In the genomic region with DNA sequence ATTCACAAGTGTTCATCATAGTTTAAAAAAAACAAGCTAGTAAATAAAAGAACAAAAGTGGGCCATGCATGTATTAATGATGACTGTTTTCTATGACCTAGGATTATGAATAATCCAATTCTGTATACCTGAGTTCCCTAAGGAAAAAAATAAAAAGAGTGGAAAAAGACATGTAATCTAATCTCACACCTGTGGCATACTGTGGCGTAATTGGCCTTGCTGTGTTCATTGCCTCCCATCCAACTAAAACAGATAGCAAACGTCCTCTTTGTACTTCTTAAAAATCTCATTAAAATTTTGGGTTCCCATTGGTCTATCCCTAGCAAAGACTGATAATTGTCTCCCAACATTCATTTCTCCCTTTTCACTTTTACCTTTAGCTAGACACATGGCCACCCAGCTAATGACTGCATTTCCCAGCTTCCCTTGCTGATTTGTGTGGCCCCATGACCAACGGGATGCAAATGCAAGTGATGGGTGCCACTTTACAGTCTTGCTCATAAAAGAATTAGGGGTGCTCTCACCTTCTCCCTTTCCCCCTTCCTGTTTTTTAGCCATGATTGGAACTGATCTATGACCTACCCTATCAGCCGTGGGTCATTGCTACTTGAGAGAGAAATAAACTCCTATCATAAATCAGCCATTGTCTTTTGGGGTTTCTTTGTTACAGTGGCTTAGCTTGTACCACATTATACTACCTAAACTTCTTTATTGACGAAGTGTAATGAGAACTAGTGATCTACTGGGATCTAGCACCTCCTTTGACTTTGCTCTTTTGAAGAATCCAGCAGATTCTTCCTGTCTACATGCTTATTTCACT, we compare ENCODE assay signal across 1 cellular context.
TF ChIP-seq lines count a peak whose summit lies in the region.

No MANE protein-coding gene starts in this region.

TF ChIP-seq in HCT116, 20 proteins besides CTCF, POLR2A, EP300 and RAD21 (continued from another document):
- TF ChIP-seq ZNF274 (IDR thresholded peaks at IDR 0.05; ENCODE audit: low read depth, low read length): no peak
- no peak for TF ChIP-seq YY1 (IDR thresholded peaks at IDR 0.05; ENCODE audit: extremely low read depth, insufficient replicate concordance, low read depth, low read length)
- TF ChIP-seq, protein P1, sequence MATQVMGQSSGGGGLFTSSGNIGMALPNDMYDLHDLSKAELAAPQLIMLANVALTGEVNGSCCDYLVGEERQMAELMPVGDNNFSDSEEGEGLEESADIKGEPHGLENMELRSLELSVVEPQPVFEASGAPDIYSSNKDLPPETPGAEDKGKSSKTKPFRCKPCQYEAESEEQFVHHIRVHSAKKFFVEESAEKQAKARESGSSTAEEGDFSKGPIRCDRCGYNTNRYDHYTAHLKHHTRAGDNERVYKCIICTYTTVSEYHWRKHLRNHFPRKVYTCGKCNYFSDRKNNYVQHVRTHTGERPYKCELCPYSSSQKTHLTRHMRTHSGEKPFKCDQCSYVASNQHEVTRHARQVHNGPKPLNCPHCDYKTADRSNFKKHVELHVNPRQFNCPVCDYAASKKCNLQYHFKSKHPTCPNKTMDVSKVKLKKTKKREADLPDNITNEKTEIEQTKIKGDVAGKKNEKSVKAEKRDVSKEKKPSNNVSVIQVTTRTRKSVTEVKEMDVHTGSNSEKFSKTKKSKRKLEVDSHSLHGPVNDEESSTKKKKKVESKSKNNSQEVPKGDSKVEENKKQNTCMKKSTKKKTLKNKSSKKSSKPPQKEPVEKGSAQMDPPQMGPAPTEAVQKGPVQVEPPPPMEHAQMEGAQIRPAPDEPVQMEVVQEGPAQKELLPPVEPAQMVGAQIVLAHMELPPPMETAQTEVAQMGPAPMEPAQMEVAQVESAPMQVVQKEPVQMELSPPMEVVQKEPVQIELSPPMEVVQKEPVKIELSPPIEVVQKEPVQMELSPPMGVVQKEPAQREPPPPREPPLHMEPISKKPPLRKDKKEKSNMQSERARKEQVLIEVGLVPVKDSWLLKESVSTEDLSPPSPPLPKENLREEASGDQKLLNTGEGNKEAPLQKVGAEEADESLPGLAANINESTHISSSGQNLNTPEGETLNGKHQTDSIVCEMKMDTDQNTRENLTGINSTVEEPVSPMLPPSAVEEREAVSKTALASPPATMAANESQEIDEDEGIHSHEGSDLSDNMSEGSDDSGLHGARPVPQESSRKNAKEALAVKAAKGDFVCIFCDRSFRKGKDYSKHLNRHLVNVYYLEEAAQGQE (IDR thresholded peaks at IDR 0.05; ENCODE audit: low read depth): no peak
- TF ChIP-seq, protein P2, sequence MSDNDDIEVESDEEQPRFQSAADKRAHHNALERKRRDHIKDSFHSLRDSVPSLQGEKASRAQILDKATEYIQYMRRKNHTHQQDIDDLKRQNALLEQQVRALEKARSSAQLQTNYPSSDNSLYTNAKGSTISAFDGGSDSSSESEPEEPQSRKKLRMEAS (IDR thresholded peaks at IDR 0.05): no peak
- TF ChIP-seq JUND (IDR thresholded peaks at IDR 0.05): no peak
- TF ChIP-seq EGR1 (IDR thresholded peaks at IDR 0.05; ENCODE audit: low read depth): no peak
- TF ChIP-seq SP1 (IDR thresholded peaks at IDR 0.05; ENCODE audit: low read depth): no peak
- no peak for TF ChIP-seq ZFX (IDR thresholded peaks at IDR 0.05)
- TF ChIP-seq EZH2phosphoT487 (IDR thresholded peaks at IDR 0.05; ENCODE audit: borderline replicate concordance): no peak
- TF ChIP-seq CBX3 (IDR thresholded peaks at IDR 0.05; ENCODE audit: low read depth): no peak
- TF ChIP-seq FOSL1 (IDR thresholded peaks at IDR 0.05; ENCODE audit: low read depth): no peak
- no peak for TF ChIP-seq SRF (IDR thresholded peaks at IDR 0.05; ENCODE audit: low read depth)
- no peak for TF ChIP-seq CEBPB (IDR thresholded peaks at IDR 0.05; ENCODE audit: low read depth)
- no peak for TF ChIP-seq EZH2 (IDR thresholded peaks at IDR 0.05)
- no peak for TF ChIP-seq SIN3A (IDR thresholded peaks at IDR 0.05; ENCODE audit: low read depth)
- no peak for TF ChIP-seq POLR2AphosphoS5 (IDR thresholded peaks at IDR 0.05; ENCODE audit: low read depth, low read length)
